ENCODE assay signal across 20 cellular contexts in genomic region chr17:17161121-17161520, GRCh38. TPM values are rescaled to one million over a fixed set of nuclear protein-coding genes. Genes with fewer than 3 reads are reported as not detected.
DNase-seq lines count a peak whose midpoint lies in the region; ATAC-seq and TF ChIP-seq lines count a peak whose summit lies in the region.
"Had no signal": no experiment of that assay in that cellular context is flagged by ENCODE, and none has a peak within 500 bp of the region (broad histone marks: within the 10 kb centered on the region; RNA-seq: fewer than 3 reads in every experiment).

No MANE protein-coding gene starts in this region.

- peak overlapping the region; percentile 36 to 43 for H3K27ac Mint-ChIP-seq in natural killer cell
- H3K27ac Mint-ChIP-seq in natural killer cell treated with Interleukin-12 subunit alpha and Interleukin-12 subunit beta and Interleukin-15 and Interleukin-18, amount 100 ng/mL, for 72 hours: no peak overlapping the region
- peak overlapping the region; percentile 45 for H3K27ac Mint-ChIP-seq in T-helper 17 cell
- H3K27ac Mint-ChIP-seq in stimulated activated naive B cell treated with anti-CD40 and anti-IgM and Interleukin-4, amounts not matched to agents 10 μg/mL and 1 μg/mL and 100 μg/mL, for 72 hours: peak overlapping the region; percentile 85
- H3K27ac Mint-ChIP-seq: B cell, HFFc6 had no signal

- no peaks in the 10 kb centered on the region for H3K9me3 ChIP-seq in T-helper 17 cell (ENCODE audit: control insufficient read depth, low read length, poor library complexity, severe bottlenecking)
- H3K9me3 ChIP-seq: BLaER1 treated with 17β-estradiol and CSF1 and Interleukin-3, amounts not matched to agents 10 nM and 100 nM had no signal

- H3K36me3 Mint-ChIP-seq in natural killer cell (peaks cover 8% of the 10 kb centered on the region), T-helper 17 cell (ENCODE audit: low read depth) (peaks cover 17% of the 10 kb centered on the region)
- no peaks in the 10 kb centered on the region for H3K36me3 Mint-ChIP-seq in natural killer cell treated with Interleukin-12 subunit alpha and Interleukin-12 subunit beta and Interleukin-15 and Interleukin-18, amount 100 ng/mL, for 72 hours
- H3K36me3 Mint-ChIP-seq in stimulated activated naive B cell treated with anti-CD40 and anti-IgM and Interleukin-4, amounts not matched to agents 10 μg/mL and 1 μg/mL and 100 μg/mL, for 72 hours: peaks cover 47 to 67% of the 10 kb centered on the region in 2 donors

- H3K27me3 Mint-ChIP-seq in natural killer cell (ENCODE audit: low read depth in 2 of 2): no peaks in the 10 kb centered on the region
- no peaks in the 10 kb centered on the region for H3K27me3 Mint-ChIP-seq in natural killer cell treated with Interleukin-12 subunit alpha and Interleukin-12 subunit beta and Interleukin-15 and Interleukin-18, amount 100 ng/mL, for 72 hours
- no peaks in the 10 kb centered on the region for H3K27me3 Mint-ChIP-seq in T-helper 17 cell
- H3K27me3 Mint-ChIP-seq in stimulated activated naive B cell treated with anti-CD40 and anti-IgM and Interleukin-4, amounts not matched to agents 10 μg/mL and 1 μg/mL and 100 μg/mL, for 72 hours: no peaks in the 10 kb centered on the region
- H3K27me3 Mint-ChIP-seq: B cell; CD8-positive, alpha-beta memory T cell had no signal

- no peak for TF ChIP-seq CTCF in natural killer cell (IDR thresholded peaks at IDR 0.05)

- H3K4me3 Mint-ChIP-seq in natural killer cell (no peak overlapping the region), T-helper 17 cell (no peak overlapping the region)
- no peak overlapping the region for H3K4me3 Mint-ChIP-seq in natural killer cell treated with Interleukin-12 subunit alpha and Interleukin-12 subunit beta and Interleukin-15 and Interleukin-18, amount 100 ng/mL, for 72 hours
- no peak overlapping the region for H3K4me3 Mint-ChIP-seq in stimulated activated naive B cell treated with anti-CD40 and anti-IgM and Interleukin-4, amounts not matched to agents 10 μg/mL and 1 μg/mL and 100 μg/mL, for 72 hours
- H3K4me3 Mint-ChIP-seq: B cell; CD8-positive, alpha-beta memory T cell; HFFc6 had no signal

- DNase-seq in natural killer cell: no peak
- DNase-seq in natural killer cell treated with Interleukin-12 subunit alpha and Interleukin-12 subunit beta and Interleukin-15 and Interleukin-18, amount 100 ng/mL, for 72 hours (ENCODE audit: low spot score): no peak
- DNase-seq in T-helper 17 cell: no peak
- no peak for DNase-seq in stimulated activated naive B cell treated with anti-CD40 and anti-IgM and Interleukin-4, amounts not matched to agents 10 μg/mL and 1 μg/mL and 100 μg/mL, for 72 hours
- no peak for DNase-seq in SIG-M5 treated with dmso at 0.1 percent for 504 hours (lab: John Stamatoyannopoulos, UW; ENCODE audit: unreplicated experiment)
- DNase-seq: CD8-positive, alpha-beta memory T cell; COR-L47; DMS 273 treated with DMSO at 0.1 percent for 48 hours; DMS53; DND-41; EL; GOT3; H7; HFFc6 had no signal

- no peaks in the 10 kb centered on the region for H3K9me3 Mint-ChIP-seq in natural killer cell
- no peaks in the 10 kb centered on the region for H3K9me3 Mint-ChIP-seq in natural killer cell treated with Interleukin-12 subunit alpha and Interleukin-12 subunit beta and Interleukin-15 and Interleukin-18, amount 100 ng/mL, for 72 hours
- H3K9me3 Mint-ChIP-seq in stimulated activated naive B cell treated with anti-CD40 and anti-IgM and Interleukin-4, amounts not matched to agents 10 μg/mL and 1 μg/mL and 100 μg/mL, for 72 hours: no peaks in the 10 kb centered on the region
- H3K9me3 Mint-ChIP-seq: CD8-positive, alpha-beta memory T cell; HFFc6 had no signal

- intact Hi-C loops in natural killer cell (cut with micrococcal nuclease): no loop called here

- ATAC-seq in natural killer cell: no peak
- ATAC-seq in natural killer cell treated with Interleukin-12 subunit alpha and Interleukin-12 subunit beta and Interleukin-15 and Interleukin-18, amount 100 ng/mL, for 72 hours: no peak
- no peak for ATAC-seq in T-helper 17 cell
- ATAC-seq in stimulated activated naive B cell treated with anti-CD40 and anti-IgM and Interleukin-4, amounts not matched to agents 10 μg/mL and 1 μg/mL and 100 μg/mL, for 72 hours (replicated peaks): no peak
- no peak for ATAC-seq in SK-N-SH treated with all-trans-retinoic acid at 6 μM for 48 hours
- ATAC-seq: GM12878, HCT116 had no signal

- H3K4me1 Mint-ChIP-seq in natural killer cell (peaks cover 0 to 4% of the 10 kb centered on the region in 2 donors), T-helper 17 cell (peaks cover 28% of the 10 kb centered on the region)
- no peaks in the 10 kb centered on the region for H3K4me1 Mint-ChIP-seq in natural killer cell treated with Interleukin-12 subunit alpha and Interleukin-12 subunit beta and Interleukin-15 and Interleukin-18, amount 100 ng/mL, for 72 hours (ENCODE audit: low read depth in 2 of 2)
- no peaks in the 10 kb centered on the region for H3K4me1 Mint-ChIP-seq in stimulated activated naive B cell treated with anti-CD40 and anti-IgM and Interleukin-4, amounts not matched to agents 10 μg/mL and 1 μg/mL and 100 μg/mL, for 72 hours
- H3K4me1 Mint-ChIP-seq: B cell; CD8-positive, alpha-beta memory T cell had no signal

TF ChIP-seq in SK-N-SH treated with all-trans-retinoic acid at 6 μM for 48 hours, 23 proteins besides CTCF, POLR2A, EP300 and RAD21:
- TF ChIP-seq SNAI2 (CRISPR knock-in tag; IDR thresholded peaks at IDR 0.05): no peak
- no peak for TF ChIP-seq POU6F1 (CRISPR knock-in tag; IDR thresholded peaks at IDR 0.05; ENCODE audit: borderline replicate concordance, low read depth)
- TF ChIP-seq BACH2 (CRISPR knock-in tag; IDR thresholded peaks at IDR 0.05; ENCODE audit: borderline replicate concordance): no peak
- TF ChIP-seq OSR1 (CRISPR knock-in tag; IDR thresholded peaks at IDR 0.05): no peak
- no peak for TF ChIP-seq TOX (CRISPR knock-in tag; IDR thresholded peaks at IDR 0.05; ENCODE audit: borderline replicate concordance)
- no peak for TF ChIP-seq ESRRG (CRISPR knock-in tag; IDR thresholded peaks at IDR 0.05)
- TF ChIP-seq ZNF70 (CRISPR knock-in tag; IDR thresholded peaks at IDR 0.05): no peak
- no peak for TF ChIP-seq CREB5 (CRISPR knock-in tag; IDR thresholded peaks at IDR 0.05; ENCODE audit: low read depth)
- no peak for TF ChIP-seq ZNF565 (CRISPR knock-in tag; conservative IDR thresholded peaks at IDR 0.05; ENCODE audit: low read depth)

RNA-seq across cellular contexts. Expression of gene PLD6, which starts 45.0 kb away (rescaled TPM):
- total RNA-seq in natural killer cell: 1 to 10 TPM in 1 of 3 donors, under 1 TPM in 2; 0.45 to 1.7 (median 0.84) TPM
- total RNA-seq in natural killer cell treated with Interleukin-12 subunit alpha and Interleukin-12 subunit beta and Interleukin-15 and Interleukin-18, amount 100 ng/mL, for 72 hours: 10 to 100 TPM in 1 of 2 donors, 1 to 10 TPM in 1; 3.4 to 18.2 TPM
- 10 to 100 TPM; 13.2 to 15.3 TPM for total RNA-seq in T-helper 17 cell
- total RNA-seq: HT1080 had no signal

Comparison
In these comparisons a context has a peak if more than half of its experiments do, and no peak if none do; other contexts are left out.
1. H3K27ac Mint-ChIP-seq: peak in natural killer cell (2 of 2), T-helper 17 cell (single experiment) and stimulated activated naive B cell treated with anti-CD40 and anti-IgM and Interleukin-4, amounts not matched to agents 10 μg/mL and 1 μg/mL and 100 μg/mL, for 72 hours (single experiment); none in natural killer cell treated with Interleukin-12 subunit alpha and Interleukin-12 subunit beta and Interleukin-15 and Interleukin-18, amount 100 ng/mL, for 72 hours (0 of 2).